In the genomic region with DNA sequence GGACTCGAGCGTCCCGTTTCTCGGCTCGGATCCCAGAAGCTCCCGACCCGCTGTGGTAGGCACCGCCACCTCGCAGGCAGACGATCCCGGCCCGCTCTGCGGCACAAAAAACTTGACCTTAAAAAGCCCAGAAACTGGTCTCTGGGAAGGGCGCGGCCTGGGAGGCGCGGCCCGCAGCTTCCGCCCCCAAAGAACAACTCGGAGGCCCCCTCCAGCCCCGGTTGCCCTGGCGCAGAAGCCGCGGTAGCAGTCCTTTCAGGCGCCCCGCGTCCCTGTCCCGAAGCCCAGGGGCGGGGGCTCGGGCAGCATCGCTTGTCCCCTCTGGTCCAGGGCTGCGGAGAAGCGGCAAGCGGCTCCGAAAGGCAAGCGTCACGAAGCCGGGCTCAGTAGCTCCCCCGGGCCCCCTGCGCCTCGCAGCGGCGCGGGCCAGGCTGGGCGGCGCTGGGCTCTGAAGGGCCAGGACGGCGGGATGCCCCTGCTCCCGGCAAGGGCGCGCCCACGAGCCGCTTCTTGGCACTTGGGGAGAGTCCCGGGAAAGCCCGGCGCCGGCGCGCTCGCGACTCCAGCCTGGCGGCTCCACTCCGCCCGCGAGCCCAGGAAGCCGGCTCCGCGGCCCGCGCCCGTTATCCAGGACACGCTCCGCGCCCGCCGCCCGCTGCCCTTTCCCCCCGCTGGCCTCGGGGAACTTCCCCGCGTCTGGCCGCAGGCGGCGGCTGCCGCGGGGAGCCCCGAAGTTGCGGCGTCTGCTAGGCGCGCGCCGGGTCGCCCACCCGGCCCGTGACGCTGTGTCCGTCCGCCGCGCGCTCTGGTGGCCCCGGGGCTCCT, we compare ENCODE assay signal across 1 cellular context.
TF ChIP-seq lines count a peak whose summit lies in the region.

A gene with protein sequence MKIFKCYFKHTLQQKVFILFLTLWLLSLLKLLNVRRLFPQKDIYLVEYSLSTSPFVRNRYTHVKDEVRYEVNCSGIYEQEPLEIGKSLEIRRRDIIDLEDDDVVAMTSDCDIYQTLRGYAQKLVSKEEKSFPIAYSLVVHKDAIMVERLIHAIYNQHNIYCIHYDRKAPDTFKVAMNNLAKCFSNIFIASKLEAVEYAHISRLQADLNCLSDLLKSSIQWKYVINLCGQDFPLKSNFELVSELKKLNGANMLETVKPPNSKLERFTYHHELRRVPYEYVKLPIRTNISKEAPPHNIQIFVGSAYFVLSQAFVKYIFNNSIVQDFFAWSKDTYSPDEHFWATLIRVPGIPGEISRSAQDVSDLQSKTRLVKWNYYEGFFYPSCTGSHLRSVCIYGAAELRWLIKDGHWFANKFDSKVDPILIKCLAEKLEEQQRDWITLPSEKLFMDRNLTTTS (minus strand): TSS at position 98 of the 825 bp plus-strand sequence. CDS start 22,521 bp downstream, outside the sequence.

TF ChIP-seq in neural cell, 6 proteins besides CTCF, POLR2A, EP300 and RAD21 (continued from another document):
- TF ChIP-seq, protein P1, sequence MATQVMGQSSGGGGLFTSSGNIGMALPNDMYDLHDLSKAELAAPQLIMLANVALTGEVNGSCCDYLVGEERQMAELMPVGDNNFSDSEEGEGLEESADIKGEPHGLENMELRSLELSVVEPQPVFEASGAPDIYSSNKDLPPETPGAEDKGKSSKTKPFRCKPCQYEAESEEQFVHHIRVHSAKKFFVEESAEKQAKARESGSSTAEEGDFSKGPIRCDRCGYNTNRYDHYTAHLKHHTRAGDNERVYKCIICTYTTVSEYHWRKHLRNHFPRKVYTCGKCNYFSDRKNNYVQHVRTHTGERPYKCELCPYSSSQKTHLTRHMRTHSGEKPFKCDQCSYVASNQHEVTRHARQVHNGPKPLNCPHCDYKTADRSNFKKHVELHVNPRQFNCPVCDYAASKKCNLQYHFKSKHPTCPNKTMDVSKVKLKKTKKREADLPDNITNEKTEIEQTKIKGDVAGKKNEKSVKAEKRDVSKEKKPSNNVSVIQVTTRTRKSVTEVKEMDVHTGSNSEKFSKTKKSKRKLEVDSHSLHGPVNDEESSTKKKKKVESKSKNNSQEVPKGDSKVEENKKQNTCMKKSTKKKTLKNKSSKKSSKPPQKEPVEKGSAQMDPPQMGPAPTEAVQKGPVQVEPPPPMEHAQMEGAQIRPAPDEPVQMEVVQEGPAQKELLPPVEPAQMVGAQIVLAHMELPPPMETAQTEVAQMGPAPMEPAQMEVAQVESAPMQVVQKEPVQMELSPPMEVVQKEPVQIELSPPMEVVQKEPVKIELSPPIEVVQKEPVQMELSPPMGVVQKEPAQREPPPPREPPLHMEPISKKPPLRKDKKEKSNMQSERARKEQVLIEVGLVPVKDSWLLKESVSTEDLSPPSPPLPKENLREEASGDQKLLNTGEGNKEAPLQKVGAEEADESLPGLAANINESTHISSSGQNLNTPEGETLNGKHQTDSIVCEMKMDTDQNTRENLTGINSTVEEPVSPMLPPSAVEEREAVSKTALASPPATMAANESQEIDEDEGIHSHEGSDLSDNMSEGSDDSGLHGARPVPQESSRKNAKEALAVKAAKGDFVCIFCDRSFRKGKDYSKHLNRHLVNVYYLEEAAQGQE (IDR thresholded peaks at IDR 0.05; ENCODE audit: borderline replicate concordance): no peak
- no peak for TF ChIP-seq TAF1 (IDR thresholded peaks at IDR 0.05; ENCODE audit: low read depth)
TF ChIP-seq in neural cell: peak in this region for 0.
